20 cellular contexts compared by ENCODE assay signal in genomic region chr1:59278780-59279354, GRCh38.
"Had no signal": no experiment of that assay in that cellular context is flagged by ENCODE, and none has a peak within 500 bp of the region (broad histone marks: within the 10 kb centered on the region; RNA-seq: fewer than 3 reads in every experiment).

No MANE protein-coding gene starts in this region.

- H3K4me3 Mint-ChIP-seq: activated CD4-positive, alpha-beta T cell treated with anti-CD3 and anti-CD28 coated beads for 36 hours; activated CD8-positive, alpha-beta T cell treated with anti-CD3 and anti-CD28 coated beads for 36 hours; activated T-cell treated with anti-CD3 and anti-CD28 coated beads, Interleukin-2, amount 50 U/mL, for 72 hours; T-helper 1 cell treated with Interleukin-12 subunit alpha and Interleukin-12 subunit beta and Interleukin-4 antibody, amounts not matched to agents 30 μg/mL and 1 μg/mL, for 36 hours had no signal

- H2AFZ ChIP-seq: PC-9 had no signal

- H3K9me3 ChIP-seq: ascending aorta, body of pancreas had no signal

- H3K9me3 Mint-ChIP-seq: activated CD8-positive, alpha-beta T cell treated with anti-CD3 and anti-CD28 coated beads for 36 hours; activated T-cell treated with anti-CD3 and anti-CD28 coated beads, Interleukin-2, amount 50 U/mL, for 72 hours; T-helper 1 cell treated with Interleukin-12 subunit alpha and Interleukin-12 subunit beta and Interleukin-4 antibody, amounts not matched to agents 30 μg/mL and 1 μg/mL, for 36 hours had no signal

- H3K27me3 ChIP-seq: ascending aorta, body of pancreas had no signal

- DNase-seq: activated CD4-positive, alpha-beta T cell treated with anti-CD3 and anti-CD28 coated beads for 36 hours; activated CD4-positive, alpha-beta T cell treated with anti-CD3 and anti-CD28 coated beads, Interleukin-2, amount 50 U/mL, for 1 hour; activated CD8-positive, alpha-beta memory T cell treated with anti-CD3 and anti-CD28 coated beads, Interleukin-2, amount 50 U/mL, for 4 hours; activated CD8-positive, alpha-beta T cell treated with anti-CD3 and anti-CD28 coated beads for 36 hours; activated naive CD4-positive, alpha-beta T cell treated with anti-CD3 and anti-CD28 coated beads, Interleukin-2, amount 50 U/mL, for 16 hours; activated T-cell treated with anti-CD3 and anti-CD28 coated beads, Interleukin-2, amount 50 U/mL, for 72 hours; amniotic stem cell; body of pancreas; central memory CD4-positive, alpha-beta T cell; Karpas-422; NCI-H146; NCI-H1930; NCI-H2107; NCI-H510A treated with DMSO at 0.1 percent for 48 hours; PC-9; SHP77 treated with DMSO at 0.1 percent for 48 hours; WERI-Rb-1 had no signal

- H3K4me2 ChIP-seq: PC-9 had no signal

- FAIRE-seq: bronchial epithelial cell had no signal

- H3K4me1 ChIP-seq: body of pancreas had no signal

- H3K27ac Mint-ChIP-seq: activated CD4-positive, alpha-beta T cell treated with anti-CD3 and anti-CD28 coated beads for 36 hours; activated CD8-positive, alpha-beta T cell treated with anti-CD3 and anti-CD28 coated beads for 36 hours; activated T-cell treated with anti-CD3 and anti-CD28 coated beads, Interleukin-2, amount 50 U/mL, for 72 hours; T-helper 1 cell treated with Interleukin-12 subunit alpha and Interleukin-12 subunit beta and Interleukin-4 antibody, amounts not matched to agents 30 μg/mL and 1 μg/mL, for 36 hours had no signal

- H3K27ac ChIP-seq: ascending aorta, body of pancreas, PC-9, WERI-Rb-1 had no signal

- H3K4me3 ChIP-seq: ascending aorta, body of pancreas, PC-9 had no signal

- H3K36me3 ChIP-seq: ascending aorta, WERI-Rb-1 had no signal

- ATAC-seq: activated CD4-positive, alpha-beta T cell treated with anti-CD3 and anti-CD28 coated beads for 36 hours; activated CD8-positive, alpha-beta T cell treated with anti-CD3 and anti-CD28 coated beads for 36 hours; activated T-cell treated with anti-CD3 and anti-CD28 coated beads, Interleukin-2, amount 50 U/mL, for 72 hours; body of pancreas had no signal
